Comparison of ENCODE assay signal across 8 cellular contexts in the genomic region with DNA sequence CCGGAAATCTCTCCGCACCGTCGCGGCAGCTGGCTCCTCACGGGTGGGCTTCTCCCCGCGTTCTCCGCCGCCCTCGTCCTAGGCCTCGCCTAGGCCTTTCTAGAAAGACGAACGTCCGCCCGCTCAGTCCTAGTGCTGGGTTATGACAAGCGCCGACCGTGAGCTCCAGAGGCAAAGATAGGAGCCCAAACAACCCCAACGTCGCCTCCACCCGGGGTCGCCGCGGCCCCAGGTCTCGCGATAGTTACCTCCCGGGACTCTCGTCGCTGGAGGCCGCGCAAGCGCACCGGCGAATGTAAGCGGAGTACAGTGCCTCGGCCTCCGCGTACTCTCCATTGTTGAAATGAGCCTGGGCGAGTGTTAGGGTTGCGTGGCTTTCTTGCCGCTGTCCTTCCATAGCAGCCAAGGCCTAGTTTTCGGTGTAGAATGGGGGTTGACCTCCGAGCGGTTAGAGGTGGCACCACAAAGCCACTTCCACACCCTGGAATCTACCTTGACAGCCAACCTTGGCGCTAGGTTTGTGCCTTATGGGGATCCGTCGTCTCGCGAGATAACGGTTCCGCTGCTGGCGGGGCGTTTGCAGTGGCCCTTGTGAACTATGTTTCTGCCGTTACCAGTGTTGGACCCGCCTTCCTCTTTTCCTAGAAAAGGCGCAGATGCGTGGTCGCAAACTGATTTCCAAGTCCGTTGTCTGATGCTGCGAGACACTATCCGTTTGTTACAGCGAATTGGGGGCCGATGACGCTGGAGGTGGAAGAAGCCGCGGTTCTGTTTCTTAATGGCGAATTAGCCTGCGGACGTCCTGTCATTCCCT. TPM values are rescaled to one million over a fixed set of nuclear protein-coding genes. Genes with fewer than 3 reads are reported as not detected.
DNase-seq lines count a peak whose midpoint lies in the region; ATAC-seq and TF ChIP-seq lines count a peak whose summit lies in the region.

TSS of gene TTC32 (minus strand) at position 526 of the 814 bp plus-strand sequence. CDS start at position 397, 129 bp downstream.

- peak within 1 kb of the TSS; percentile 47 for H3K27ac ChIP-seq in H9 (ENCODE audit: insufficient read length, low read depth, low read length)

- H3K9me3 ChIP-seq in ES-I3 (ENCODE audit: control insufficient read depth, insufficient read depth, low read length), result no peaks in the 10 kb centered on the region
- no peaks in the 10 kb centered on the region for H3K9me3 ChIP-seq in H9 (ENCODE audit: control insufficient read depth, low read depth, low read length)

- H2BK20ac ChIP-seq in H9 (ENCODE audit: low read depth, low read length, poor library complexity, severe bottlenecking), result no peak within 1 kb of the TSS

- H3K79me2 ChIP-seq in H9 (ENCODE audit: insufficient read depth, low read length), result peaks cover 5% of the 10 kb centered on the region; the same call in 1 of the 2 replicates

- H3T11ph ChIP-seq in H9 (ENCODE audit: low read length), result no peak within 1 kb of the TSS

- H2AFZ ChIP-seq in H9 (ENCODE audit: low read length), result no peak within 1 kb of the TSS

- no peaks in the 10 kb centered on the region for H3K27me3 ChIP-seq in H9 (ENCODE audit: insufficient read depth, low read length)

- H3K27me3 Mint-ChIP-seq in H9 (ENCODE audit: low read depth) (no peaks in the 10 kb centered on the region; the same call in 1 of the 2 replicates), nephron (ENCODE audit: low read depth) (no peaks in the 10 kb centered on the region)

- DNase-seq in H9 (peak; percentile 92), M059J (ENCODE audit: low read depth) (peak; percentile 92), fibroblast of the aortic adventitia (ENCODE audit: low read depth) (peak; percentile 97)
- DNase-seq in activated T-helper 9 cell treated with anti-CD3 and anti-CD28 coated beads, Interleukin-2, amount 50 U/mL, for 16 hours (ENCODE audit: low read depth), result peak; percentile 86
- peak; percentile 91 for DNase-seq in stimulated activated naive CD8-positive, alpha-beta T cell treated with anti-CD3 and anti-CD28 coated beads, Interleukin-15, Interleukin-2, amounts not matched to agents 100 U/mL and 50 U/mL, for 24 hours

- no peak within 1 kb of the TSS for H2BK15ac ChIP-seq in H9 (ENCODE audit: low read depth, low read length)

- no CpG with 5 or more reads among the region's 70 CpGs for WGBS in H9 (ENCODE audit: extremely low coverage, insufficient read length, low lambda C conversion rate)

- no peak within 1 kb of the TSS for H3K4ac ChIP-seq in H9 (ENCODE audit: low read depth, low read length)

- peak within 1 kb of the TSS; percentile 55 for H4K5ac ChIP-seq in H9 (ENCODE audit: insufficient read length, low read depth, low read length)

- H3K4me1 Mint-ChIP-seq in H9 (peaks cover 18 to 19% of the 10 kb centered on the region in 2 experiments), nephron (peaks cover 34% of the 10 kb centered on the region)

- H3K14ac ChIP-seq in H9 (ENCODE audit: insufficient read depth, low read length), result peak within 1 kb of the TSS; percentile 95

- peak within 1 kb of the TSS; percentile 94 for H3K4me3 ChIP-seq in fibroblast of the aortic adventitia (ENCODE audit: low read depth, low read length)

- no peaks in the 10 kb centered on the region for H3K36me3 ChIP-seq in ES-I3 (ENCODE audit: insufficient read depth, low read length)

- no peak for TF ChIP-seq CTCF in H9 (conservative IDR thresholded peaks at IDR 0.05)
- TF ChIP-seq CTCF in fibroblast of the aortic adventitia (IDR thresholded peaks at IDR 0.05; ENCODE audit: insufficient read depth, low read length), result peak; percentile 0
- TF ChIP-seq CTCF in nephron (IDR thresholded peaks at IDR 0.05; ENCODE audit: unreplicated experiment in 3 of 3), result no peak

- H2BK120ac ChIP-seq in H9 (ENCODE audit: low read depth, low read length, poor library complexity, severe bottlenecking), result no peak within 1 kb of the TSS

- peak; percentile 87 for TF ChIP-seq POLR2A in Raji (IDR thresholded peaks at IDR 0.05; ENCODE audit: insufficient read depth, low read depth, low read length)

- H2BK5ac ChIP-seq in H9 (ENCODE audit: insufficient read length, low read length), result peak within 1 kb of the TSS; percentile 46

- H4K8ac ChIP-seq in H9 (replicated peaks; ENCODE audit: insufficient read length, low read depth, low read length), result no peak within 1 kb of the TSS

- peak within 1 kb of the TSS; percentile 98 to 100 (median 99) for H3K27ac Mint-ChIP-seq in H9
- peak within 1 kb of the TSS; percentile 100 for H3K27ac Mint-ChIP-seq in nephron

- H3K23ac ChIP-seq in H9 (ENCODE audit: insufficient read length, low read depth, low read length), result no peak within 1 kb of the TSS

- H3K9me3 Mint-ChIP-seq in H9 (no peaks in the 10 kb centered on the region), nephron (no peaks in the 10 kb centered on the region)

- H2AK5ac ChIP-seq in H9 (ENCODE audit: insufficient read length, low read length), result no peak within 1 kb of the TSS

- peak within 1 kb of the TSS; percentile 98 to 99 for H3K4me3 Mint-ChIP-seq in H9
- peak within 1 kb of the TSS; percentile 83 to 97 (median 94) for H3K4me3 Mint-ChIP-seq in nephron

- H2BK12ac ChIP-seq in H9 (ENCODE audit: insufficient read length, low read depth, low read length), result no peak within 1 kb of the TSS

- H3K9ac ChIP-seq in ES-I3 (ENCODE audit: low read depth, low read length) (peak within 1 kb of the TSS; percentile 91), H9 (ENCODE audit: extremely low read depth, insufficient read length, low read length) (peak within 1 kb of the TSS; percentile 97)

- H3K36me3 Mint-ChIP-seq in H9 (ENCODE audit: insufficient read depth in 1 of 3, low read depth in 3 of 3), result no peaks in the 10 kb centered on the region
- peaks cover 4% of the 10 kb centered on the region for H3K36me3 Mint-ChIP-seq in nephron (ENCODE audit: low read depth)

- peak within 1 kb of the TSS; percentile 1 for H3K56ac ChIP-seq in H9 (ENCODE audit: insufficient read length, low read depth, low read length)

- peaks cover 2% of the 10 kb centered on the region for H3K23me2 ChIP-seq in H9 (ENCODE audit: insufficient read length, low read depth, low read length, poor library complexity, severe bottlenecking)

- H4K91ac ChIP-seq in H9 (ENCODE audit: insufficient read length, low read depth, low read length), result no peak within 1 kb of the TSS

- no peaks in the 10 kb centered on the region for H4K20me1 ChIP-seq in H9 (ENCODE audit: control insufficient read depth, insufficient read depth, insufficient read length)

- ATAC-seq in stimulated activated naive CD8-positive, alpha-beta T cell treated with anti-CD3 and anti-CD28 coated beads, Interleukin-15, Interleukin-2, amounts not matched to agents 100 U/mL and 50 U/mL, for 24 hours, result peak; percentile 88

- H3K4me1 ChIP-seq in ES-I3 (ENCODE audit: insufficient read depth, low read length) (no peaks in the 10 kb centered on the region; the same call in 1 of the 2 replicates), H9 (ENCODE audit: insufficient read depth, low read length) (no peaks in the 10 kb centered on the region)

- peak within 1 kb of the TSS; percentile 61 for H3K4me2 ChIP-seq in H9 (ENCODE audit: insufficient read depth, insufficient read length, low read length)

- peaks cover 6% of the 10 kb centered on the region for H3K79me1 ChIP-seq in H9 (ENCODE audit: insufficient read depth, low read depth, low read length, poor library complexity, severe bottlenecking)

- peak within 1 kb of the TSS; percentile 89 for H3K18ac ChIP-seq in H9 (ENCODE audit: insufficient read length, low read depth, low read length)

RNA-seq across cellular contexts. Expression of gene TTC32, which starts in this region (rescaled TPM):
- total RNA-seq in H9 (2021) (8.9 and 9.9 TPM in 2 replicates), fibroblast of the aortic adventitia (ENCODE audit: low replicate concordance) (9.3 and 34.1 TPM in 2 replicates)
- 2.4 and 7.4 TPM in 2 replicates for total RNA-seq in M059J (2014; rRNA removed; shearing (Covaris generic))

Comparison
In these comparisons a context has a peak if more than half of its experiments do, and no peak if none do; other contexts are left out.
1. Peak in every context shown above with its lines: DNase-seq, ATAC-seq, H3K4me3 ChIP-seq and H3K27ac ChIP-seq.